1 cellular context compared by ENCODE assay signal in the genomic region with DNA sequence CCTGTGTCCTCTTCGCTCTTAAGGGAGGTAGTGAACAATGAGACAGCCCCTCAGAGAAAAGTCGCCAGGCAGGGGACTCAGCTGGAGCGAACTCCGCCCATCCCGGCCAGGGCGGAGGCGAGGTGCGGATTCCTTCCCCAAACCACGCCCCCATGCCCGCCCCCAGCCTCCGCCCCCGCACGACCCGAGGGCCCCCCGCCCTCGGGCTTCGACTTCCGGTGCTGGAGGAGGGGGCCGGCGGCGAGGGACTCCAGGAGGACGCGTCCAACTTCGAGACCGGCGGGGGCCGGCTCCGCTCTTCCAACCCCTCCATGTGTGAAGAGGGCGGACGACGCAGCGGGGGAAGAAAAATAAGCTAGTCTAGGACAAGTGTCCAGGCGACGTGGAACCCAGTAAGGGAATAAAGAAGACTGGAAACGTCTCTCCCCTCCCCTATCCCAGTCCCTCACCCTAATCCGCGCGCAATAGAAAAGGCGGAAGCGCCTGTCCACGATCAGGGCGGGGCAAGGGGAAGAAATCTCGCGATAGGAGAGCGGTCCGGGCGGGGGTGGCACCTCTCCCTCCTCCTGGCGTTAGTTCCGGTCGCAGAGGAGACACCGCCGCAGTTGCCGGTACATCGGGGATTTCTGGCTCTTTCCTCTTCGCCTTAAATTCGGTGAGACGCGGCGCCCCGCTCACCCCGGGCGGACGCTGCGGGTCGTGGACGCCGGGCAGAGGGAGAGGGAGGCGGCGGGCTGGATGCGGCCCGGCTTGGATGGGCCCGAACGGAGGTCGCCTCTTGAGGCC.
TF ChIP-seq lines count a peak whose summit lies in the region.

TSS of gene BZW1 (plus strand) at position 575 of the 786 bp plus-strand sequence. CDS start 1,308 bp downstream, outside the sequence.

TF ChIP-seq in GM12878, 131 proteins besides CTCF, POLR2A, EP300 and RAD21 (continued from another document and continues in another):
- peak; percentile 98 for TF ChIP-seq JUND (IDR thresholded peaks at IDR 0.05; ENCODE audit: low read depth, low read length)
- TF ChIP-seq ATF7 (IDR thresholded peaks at IDR 0.05; ENCODE audit: low read depth) = peak; percentile 100
- peak; percentile 88 for TF ChIP-seq POLR2AphosphoS2 (IDR thresholded peaks at IDR 0.05; ENCODE audit: low read depth, low read length)
- TF ChIP-seq, protein P1, sequence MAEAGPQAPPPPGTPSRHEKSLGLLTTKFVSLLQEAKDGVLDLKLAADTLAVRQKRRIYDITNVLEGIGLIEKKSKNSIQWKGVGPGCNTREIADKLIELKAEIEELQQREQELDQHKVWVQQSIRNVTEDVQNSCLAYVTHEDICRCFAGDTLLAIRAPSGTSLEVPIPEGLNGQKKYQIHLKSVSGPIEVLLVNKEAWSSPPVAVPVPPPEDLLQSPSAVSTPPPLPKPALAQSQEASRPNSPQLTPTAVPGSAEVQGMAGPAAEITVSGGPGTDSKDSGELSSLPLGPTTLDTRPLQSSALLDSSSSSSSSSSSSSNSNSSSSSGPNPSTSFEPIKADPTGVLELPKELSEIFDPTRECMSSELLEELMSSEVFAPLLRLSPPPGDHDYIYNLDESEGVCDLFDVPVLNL (IDR thresholded peaks at IDR 0.05; ENCODE audit: low read depth, low read length) = no peak
- no peak for TF ChIP-seq SMARCA5 (IDR thresholded peaks at IDR 0.05)
- TF ChIP-seq YY1 (IDR thresholded peaks at IDR 0.05; ENCODE audit: low read depth, low read length) = no peak; the same call in 1 of the 2 replicates
- TF ChIP-seq SIX5 (IDR thresholded peaks at IDR 0.05; ENCODE audit: low read depth, low read length, severe bottlenecking) = peak; percentile 49
- TF ChIP-seq, protein P2, sequence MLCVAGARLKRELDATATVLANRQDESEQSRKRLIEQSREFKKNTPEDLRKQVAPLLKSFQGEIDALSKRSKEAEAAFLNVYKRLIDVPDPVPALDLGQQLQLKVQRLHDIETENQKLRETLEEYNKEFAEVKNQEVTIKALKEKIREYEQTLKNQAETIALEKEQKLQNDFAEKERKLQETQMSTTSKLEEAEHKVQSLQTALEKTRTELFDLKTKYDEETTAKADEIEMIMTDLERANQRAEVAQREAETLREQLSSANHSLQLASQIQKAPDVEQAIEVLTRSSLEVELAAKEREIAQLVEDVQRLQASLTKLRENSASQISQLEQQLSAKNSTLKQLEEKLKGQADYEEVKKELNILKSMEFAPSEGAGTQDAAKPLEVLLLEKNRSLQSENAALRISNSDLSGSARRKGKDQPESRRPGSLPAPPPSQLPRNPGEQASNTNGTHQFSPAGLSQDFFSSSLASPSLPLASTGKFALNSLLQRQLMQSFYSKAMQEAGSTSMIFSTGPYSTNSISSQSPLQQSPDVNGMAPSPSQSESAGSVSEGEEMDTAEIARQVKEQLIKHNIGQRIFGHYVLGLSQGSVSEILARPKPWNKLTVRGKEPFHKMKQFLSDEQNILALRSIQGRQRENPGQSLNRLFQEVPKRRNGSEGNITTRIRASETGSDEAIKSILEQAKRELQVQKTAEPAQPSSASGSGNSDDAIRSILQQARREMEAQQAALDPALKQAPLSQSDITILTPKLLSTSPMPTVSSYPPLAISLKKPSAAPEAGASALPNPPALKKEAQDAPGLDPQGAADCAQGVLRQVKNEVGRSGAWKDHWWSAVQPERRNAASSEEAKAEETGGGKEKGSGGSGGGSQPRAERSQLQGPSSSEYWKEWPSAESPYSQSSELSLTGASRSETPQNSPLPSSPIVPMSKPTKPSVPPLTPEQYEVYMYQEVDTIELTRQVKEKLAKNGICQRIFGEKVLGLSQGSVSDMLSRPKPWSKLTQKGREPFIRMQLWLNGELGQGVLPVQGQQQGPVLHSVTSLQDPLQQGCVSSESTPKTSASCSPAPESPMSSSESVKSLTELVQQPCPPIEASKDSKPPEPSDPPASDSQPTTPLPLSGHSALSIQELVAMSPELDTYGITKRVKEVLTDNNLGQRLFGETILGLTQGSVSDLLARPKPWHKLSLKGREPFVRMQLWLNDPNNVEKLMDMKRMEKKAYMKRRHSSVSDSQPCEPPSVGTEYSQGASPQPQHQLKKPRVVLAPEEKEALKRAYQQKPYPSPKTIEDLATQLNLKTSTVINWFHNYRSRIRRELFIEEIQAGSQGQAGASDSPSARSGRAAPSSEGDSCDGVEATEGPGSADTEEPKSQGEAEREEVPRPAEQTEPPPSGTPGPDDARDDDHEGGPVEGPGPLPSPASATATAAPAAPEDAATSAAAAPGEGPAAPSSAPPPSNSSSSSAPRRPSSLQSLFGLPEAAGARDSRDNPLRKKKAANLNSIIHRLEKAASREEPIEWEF (IDR thresholded peaks at IDR 0.05; ENCODE audit: insufficient replicate concordance, low read depth, low read length) = no peak
- peak; percentile 95; the same call in 1 of the 2 replicates for TF ChIP-seq ZNF207 (IDR thresholded peaks at IDR 0.05; ENCODE audit: borderline replicate concordance)
- TF ChIP-seq MTA2 (IDR thresholded peaks at IDR 0.05; ENCODE audit: low read depth) = peak; percentile 46; the same call in 1 of the 2 replicates
- peak; percentile 72; the same call in 1 of the 2 replicates for TF ChIP-seq ZBED1 (IDR thresholded peaks at IDR 0.05; ENCODE audit: borderline replicate concordance)
- TF ChIP-seq SREBF1 (IDR thresholded peaks at IDR 0.05; ENCODE audit: low read length) = peak; percentile 97
- TF ChIP-seq, protein P3, sequence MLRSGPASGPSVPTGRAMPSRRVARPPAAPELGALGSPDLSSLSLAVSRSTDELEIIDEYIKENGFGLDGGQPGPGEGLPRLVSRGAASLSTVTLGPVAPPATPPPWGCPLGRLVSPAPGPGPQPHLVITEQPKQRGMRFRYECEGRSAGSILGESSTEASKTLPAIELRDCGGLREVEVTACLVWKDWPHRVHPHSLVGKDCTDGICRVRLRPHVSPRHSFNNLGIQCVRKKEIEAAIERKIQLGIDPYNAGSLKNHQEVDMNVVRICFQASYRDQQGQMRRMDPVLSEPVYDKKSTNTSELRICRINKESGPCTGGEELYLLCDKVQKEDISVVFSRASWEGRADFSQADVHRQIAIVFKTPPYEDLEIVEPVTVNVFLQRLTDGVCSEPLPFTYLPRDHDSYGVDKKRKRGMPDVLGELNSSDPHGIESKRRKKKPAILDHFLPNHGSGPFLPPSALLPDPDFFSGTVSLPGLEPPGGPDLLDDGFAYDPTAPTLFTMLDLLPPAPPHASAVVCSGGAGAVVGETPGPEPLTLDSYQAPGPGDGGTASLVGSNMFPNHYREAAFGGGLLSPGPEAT (IDR thresholded peaks at IDR 0.05; ENCODE audit: low read depth) = peak; percentile 99
- TF ChIP-seq ZSCAN29 (IDR thresholded peaks at IDR 0.05) = no peak
- TF ChIP-seq CREB1 (IDR thresholded peaks at IDR 0.05; ENCODE audit: low read depth) = peak; percentile 75
- TF ChIP-seq SP1 (IDR thresholded peaks at IDR 0.05; ENCODE audit: low read depth, low read length) = peak; percentile 57
- TF ChIP-seq ZBTB33 (IDR thresholded peaks at IDR 0.05) = no peak
- TF ChIP-seq, protein P4, sequence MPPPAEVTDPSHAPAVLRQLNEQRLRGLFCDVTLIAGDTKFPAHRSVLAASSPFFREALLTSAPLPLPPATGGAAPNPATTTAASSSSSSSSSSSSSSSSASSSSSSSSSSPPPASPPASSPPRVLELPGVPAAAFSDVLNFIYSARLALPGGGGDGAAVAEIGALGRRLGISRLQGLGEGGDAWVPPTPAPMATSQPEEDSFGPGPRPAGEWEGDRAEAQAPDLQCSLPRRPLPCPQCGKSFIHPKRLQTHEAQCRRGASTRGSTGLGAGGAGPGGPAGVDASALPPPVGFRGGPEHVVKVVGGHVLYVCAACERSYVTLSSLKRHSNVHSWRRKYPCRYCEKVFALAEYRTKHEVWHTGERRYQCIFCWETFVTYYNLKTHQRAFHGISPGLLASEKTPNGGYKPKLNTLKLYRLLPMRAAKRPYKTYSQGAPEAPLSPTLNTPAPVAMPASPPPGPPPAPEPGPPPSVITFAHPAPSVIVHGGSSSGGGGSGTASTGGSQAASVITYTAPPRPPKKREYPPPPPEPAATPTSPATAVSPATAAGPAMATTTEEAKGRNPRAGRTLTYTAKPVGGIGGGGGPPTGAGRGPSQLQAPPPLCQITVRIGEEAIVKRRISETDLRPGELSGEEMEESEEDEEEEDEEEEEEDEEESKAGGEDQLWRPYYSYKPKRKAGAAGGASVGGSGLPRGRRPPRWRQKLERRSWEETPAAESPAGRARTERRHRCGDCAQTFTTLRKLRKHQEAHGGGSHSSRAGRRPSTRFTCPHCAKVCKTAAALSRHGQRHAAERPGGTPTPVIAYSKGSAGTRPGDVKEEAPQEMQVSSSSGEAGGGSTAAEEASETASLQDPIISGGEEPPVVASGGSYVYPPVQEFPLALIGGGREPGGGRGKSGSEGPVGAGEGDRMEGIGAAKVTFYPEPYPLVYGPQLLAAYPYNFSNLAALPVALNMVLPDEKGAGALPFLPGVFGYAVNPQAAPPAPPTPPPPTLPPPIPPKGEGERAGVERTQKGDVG (CRISPR knock-in tag; IDR thresholded peaks at IDR 0.05) = no peak
- TF ChIP-seq, protein P5, sequence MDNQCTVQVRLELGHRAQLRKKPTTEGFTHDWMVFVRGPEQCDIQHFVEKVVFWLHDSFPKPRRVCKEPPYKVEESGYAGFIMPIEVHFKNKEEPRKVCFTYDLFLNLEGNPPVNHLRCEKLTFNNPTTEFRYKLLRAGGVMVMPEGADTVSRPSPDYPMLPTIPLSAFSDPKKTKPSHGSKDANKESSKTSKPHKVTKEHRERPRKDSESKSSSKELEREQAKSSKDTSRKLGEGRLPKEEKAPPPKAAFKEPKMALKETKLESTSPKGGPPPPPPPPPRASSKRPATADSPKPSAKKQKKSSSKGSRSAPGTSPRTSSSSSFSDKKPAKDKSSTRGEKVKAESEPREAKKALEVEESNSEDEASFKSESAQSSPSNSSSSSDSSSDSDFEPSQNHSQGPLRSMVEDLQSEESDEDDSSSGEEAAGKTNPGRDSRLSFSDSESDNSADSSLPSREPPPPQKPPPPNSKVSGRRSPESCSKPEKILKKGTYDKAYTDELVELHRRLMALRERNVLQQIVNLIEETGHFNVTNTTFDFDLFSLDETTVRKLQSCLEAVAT (IDR thresholded peaks at IDR 0.05) = peak; percentile 86
- TF ChIP-seq RCOR1 (conservative IDR thresholded peaks at IDR 0.05; ENCODE audit: low read depth, low read length) = peak; percentile 84; the same call in 1 of the 2 replicates
- no peak for TF ChIP-seq RFX5 (IDR thresholded peaks at IDR 0.05; ENCODE audit: low read depth, low read length)
- TF ChIP-seq IRF5 (IDR thresholded peaks at IDR 0.05; ENCODE audit: borderline replicate concordance) = peak; percentile 85
- no peak; the same call in 1 of the 2 replicates for TF ChIP-seq STAT1 (conservative IDR thresholded peaks at IDR 0.05)
- TF ChIP-seq GATAD2B (conservative IDR thresholded peaks at IDR 0.05; ENCODE audit: low read depth) = peak; percentile 88; the same call in 1 of the 2 replicates
- TF ChIP-seq PAX5 (IDR thresholded peaks at IDR 0.05; ENCODE audit: borderline replicate concordance, low read depth, low read length) = no peak
- TF ChIP-seq WRNIP1 (IDR thresholded peaks at IDR 0.05; ENCODE audit: borderline replicate concordance, low read depth, low read length) = no peak
- TF ChIP-seq SIN3A (IDR thresholded peaks at IDR 0.05; ENCODE audit: low read depth, low read length) = peak; percentile 42; the same call in 1 of the 2 replicates
- TF ChIP-seq, protein P6, sequence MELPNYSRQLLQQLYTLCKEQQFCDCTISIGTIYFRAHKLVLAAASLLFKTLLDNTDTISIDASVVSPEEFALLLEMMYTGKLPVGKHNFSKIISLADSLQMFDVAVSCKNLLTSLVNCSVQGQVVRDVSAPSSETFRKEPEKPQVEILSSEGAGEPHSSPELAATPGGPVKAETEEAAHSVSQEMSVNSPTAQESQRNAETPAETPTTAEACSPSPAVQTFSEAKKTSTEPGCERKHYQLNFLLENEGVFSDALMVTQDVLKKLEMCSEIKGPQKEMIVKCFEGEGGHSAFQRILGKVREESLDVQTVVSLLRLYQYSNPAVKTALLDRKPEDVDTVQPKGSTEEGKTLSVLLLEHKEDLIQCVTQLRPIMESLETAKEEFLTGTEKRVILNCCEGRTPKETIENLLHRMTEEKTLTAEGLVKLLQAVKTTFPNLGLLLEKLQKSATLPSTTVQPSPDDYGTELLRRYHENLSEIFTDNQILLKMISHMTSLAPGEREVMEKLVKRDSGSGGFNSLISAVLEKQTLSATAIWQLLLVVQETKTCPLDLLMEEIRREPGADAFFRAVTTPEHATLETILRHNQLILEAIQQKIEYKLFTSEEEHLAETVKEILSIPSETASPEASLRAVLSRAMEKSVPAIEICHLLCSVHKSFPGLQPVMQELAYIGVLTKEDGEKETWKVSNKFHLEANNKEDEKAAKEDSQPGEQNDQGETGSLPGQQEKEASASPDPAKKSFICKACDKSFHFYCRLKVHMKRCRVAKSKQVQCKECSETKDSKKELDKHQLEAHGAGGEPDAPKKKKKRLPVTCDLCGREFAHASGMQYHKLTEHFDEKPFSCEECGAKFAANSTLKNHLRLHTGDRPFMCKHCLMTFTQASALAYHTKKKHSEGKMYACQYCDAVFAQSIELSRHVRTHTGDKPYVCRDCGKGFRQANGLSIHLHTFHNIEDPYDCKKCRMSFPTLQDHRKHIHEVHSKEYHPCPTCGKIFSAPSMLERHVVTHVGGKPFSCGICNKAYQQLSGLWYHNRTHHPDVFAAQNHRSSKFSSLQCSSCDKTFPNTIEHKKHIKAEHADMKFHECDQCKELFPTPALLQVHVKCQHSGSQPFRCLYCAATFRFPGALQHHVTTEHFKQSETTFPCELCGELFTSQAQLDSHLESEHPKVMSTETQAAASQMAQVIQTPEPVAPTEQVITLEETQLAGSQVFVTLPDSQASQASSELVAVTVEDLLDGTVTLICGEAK (IDR thresholded peaks at IDR 0.05; ENCODE audit: borderline replicate concordance) = peak; percentile 84
- peak; percentile 44; the same call in 1 of the 2 replicates for TF ChIP-seq IKZF1 (conservative IDR thresholded peaks at IDR 0.05)
- TF ChIP-seq JUNB (IDR thresholded peaks at IDR 0.05) = peak; percentile 96; the same call in 1 of the 2 replicates
